Comparison of ENCODE assay signal across 5 cellular contexts in the genomic region with DNA sequence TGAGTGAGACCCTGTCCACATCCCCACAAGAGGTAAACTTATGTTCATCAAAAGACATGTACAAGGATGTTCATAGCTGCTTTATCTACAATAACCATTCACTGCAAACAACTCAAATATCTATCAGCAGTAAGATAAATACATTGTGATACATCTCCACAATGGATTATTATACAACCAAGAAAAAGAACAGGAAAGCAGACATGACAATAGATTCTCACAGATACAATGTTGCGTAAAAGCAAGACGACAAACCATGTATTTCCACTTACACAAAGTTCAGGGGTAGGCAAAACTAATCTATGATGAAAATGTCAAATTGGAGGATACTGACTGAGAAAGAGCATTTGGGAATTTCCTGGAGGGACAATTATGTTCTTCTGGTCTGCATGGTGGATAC. TPM values are rescaled to one million over a fixed set of nuclear protein-coding genes. Genes with fewer than 3 reads are reported as not detected.
DNase-seq lines count a peak whose midpoint lies in the region; ATAC-seq, FAIRE-seq and TF ChIP-seq lines count a peak whose summit lies in the region.
"Not testable (repeated sequence)": the region's sequence is repeated elsewhere in the genome, so short reads cannot be mapped to it uniquely, and the experiment has no call there.
"Had no signal": no experiment of that assay in that cellular context is flagged by ENCODE, and none has a peak within 500 bp of the region (broad histone marks: within the 10 kb centered on the region; RNA-seq: fewer than 3 reads in every experiment).

No MANE protein-coding gene starts in this region.

- not testable (repeated sequence) for FAIRE-seq in K562 (lab: Jason Lieb, UNC)

- not testable (repeated sequence) for H3K9me3 ChIP-seq in HEK293 (ENCODE audit: control insufficient read depth, insufficient read depth, low read depth, low read length); K562 (replicated peaks; ENCODE audit: control insufficient read depth, insufficient read depth, low read depth, low read length); neural progenitor cell (ENCODE audit: low read depth)

- in situ Hi-C loops in K562 (cut with MboI): not testable (repeated sequence)

- POLR2A ChIA-PET in HEK293 (lab: Yijun Ruan, JAX); K562 (lab: Yijun Ruan, JAX): not testable (repeated sequence)

- TF ChIP-seq EP300 in K562 (IDR thresholded peaks at IDR 0.05; ENCODE audit: low read length): not testable (repeated sequence)

- WGBS in K562 (ENCODE audit: insufficient coverage, low coverage, missing lambda C conversion rate): 20% methylated on average over 2 of the region's 2 CpGs

- intact Hi-C loops in K562 (cut with micrococcal nuclease): not testable (repeated sequence)

- not testable (repeated sequence) for H3K9ac ChIP-seq in K562 (ENCODE audit: insufficient read depth in 1 of 2, low read depth in 2 of 2, low read length in 2 of 2); neural progenitor cell

- not testable (repeated sequence) for H3K27ac ChIP-seq in HEK293 (ENCODE audit: extremely low read depth, low read depth, low read length); K562 (ENCODE audit: extremely low read depth, low read depth, low read length); neural progenitor cell

- not testable (repeated sequence) for TF ChIP-seq RAD21 in K562 (CRISPR knock-in tag; conservative IDR thresholded peaks at IDR 0.05 in 1 of 2, IDR thresholded peaks at IDR 0.05 in 1 of 2)

- ATAC-seq in K562: not testable (repeated sequence)

- H3K36me3 Mint-ChIP-seq in endothelial cell (ENCODE audit: low read depth, unreplicated experiment); neural progenitor cell: not testable (repeated sequence)

- H3F3A ChIP-seq in neural progenitor cell (ENCODE audit: low read depth): peaks cover 53% of the 10 kb centered on the region

- peak overlapping the region; percentile 32 for H3K27ac Mint-ChIP-seq in endothelial cell (ENCODE audit: unreplicated experiment)
- not testable (repeated sequence) for H3K27ac Mint-ChIP-seq in neural progenitor cell

- not testable (repeated sequence) for H3K79me2 ChIP-seq in K562 (ENCODE audit: control insufficient read depth, insufficient read depth, low read length); neural progenitor cell (ENCODE audit: low read depth)

- H3K27me3 Mint-ChIP-seq in endothelial cell (ENCODE audit: unreplicated experiment): peaks cover 14% of the 10 kb centered on the region
- H3K27me3 Mint-ChIP-seq in neural progenitor cell (ENCODE audit: insufficient read depth, low read depth): peaks cover 17% of the 10 kb centered on the region

- not testable (repeated sequence) for TF ChIP-seq POLR2A in K562 (conservative IDR thresholded peaks at IDR 0.05)

- H3K4me2 ChIP-seq in K562 (ENCODE audit: insufficient read depth, low read length); neural progenitor cell: not testable (repeated sequence)

- not testable (repeated sequence) for H3K27me3 ChIP-seq in K562 (ENCODE audit: control insufficient read depth in 2 of 2, insufficient read depth in 2 of 2, low read length in 2 of 2); neural progenitor cell

- not testable (repeated sequence) for DNase-seq in K562 (ENCODE audit: extremely low read depth in 1 of 4, low spot score in 3 of 4); endothelial cell (ENCODE audit: low spot score); neural progenitor cell (ENCODE audit: low spot score)

- H3K36me3 ChIP-seq in HEK293 (ENCODE audit: control insufficient read depth in 2 of 2, insufficient read depth in 1 of 2, low read length in 2 of 2); K562 (ENCODE audit: control insufficient read depth, insufficient read depth, low read length); neural progenitor cell: not testable (repeated sequence)

- not testable (repeated sequence) for H4K20me1 ChIP-seq in K562 (replicated peaks; ENCODE audit: control insufficient read depth, insufficient read depth, low read length); neural progenitor cell (ENCODE audit: low read depth)

- not testable (repeated sequence) for BruUV-seq in K562 (replicated peaks; lab: Mats Ljungman, UMichigan)

- not testable (repeated sequence) for H2AFZ ChIP-seq in K562 (ENCODE audit: low read depth, low read length); neural progenitor cell (replicated peaks)

- CTCF ChIA-PET in HEK293 (lab: Yijun Ruan, JAX); K562 (lab: Yijun Ruan, JAX; ENCODE audit: low intra/inter-chr PET ratio): not testable (repeated sequence)

- H3K9me3 Mint-ChIP-seq in endothelial cell (ENCODE audit: unreplicated experiment); neural progenitor cell: not testable (repeated sequence)

- H3K4me3 ChIP-seq in HEK293 (ENCODE audit: low read depth, low read length); K562; neural progenitor cell: not testable (repeated sequence)

- TF ChIP-seq CTCF in HEK293 (tag by site-specific recombination; IDR thresholded peaks at IDR 0.05); K562 (IDR thresholded peaks at IDR 0.05 in 2 of 3, conservative IDR thresholded peaks at IDR 0.05 in 1 of 3; ENCODE audit: insufficient read depth in 2 of 3, low read depth in 1 of 3, low read length in 3 of 3); endothelial cell (IDR thresholded peaks at IDR 0.05; ENCODE audit: unreplicated experiment); neural progenitor cell (IDR thresholded peaks at IDR 0.05): not testable (repeated sequence)

- H3K9me1 ChIP-seq in K562 (ENCODE audit: control insufficient read depth, insufficient read depth, low read length): not testable (repeated sequence)

- H3K4me1 ChIP-seq in HEK293 (ENCODE audit: control insufficient read depth, insufficient read depth, low read length); neural progenitor cell: not testable (repeated sequence)
- H3K4me1 ChIP-seq in K562 (replicated peaks in 1 of 2; ENCODE audit: control insufficient read depth in 2 of 2, insufficient read depth in 2 of 2, low read length in 2 of 2): peaks cover 0 to 17% of the 10 kb centered on the region in 2 experiments; a peak in 2 of 5 replicates

- peaks cover 14% of the 10 kb centered on the region for H3K4me1 Mint-ChIP-seq in endothelial cell (ENCODE audit: unreplicated experiment)
- peaks cover 46% of the 10 kb centered on the region for H3K4me1 Mint-ChIP-seq in neural progenitor cell

- peak overlapping the region; percentile 50 for H3K4me3 Mint-ChIP-seq in endothelial cell (ENCODE audit: unreplicated experiment)
- H3K4me3 Mint-ChIP-seq in neural progenitor cell: peak overlapping the region; percentile 2

TF ChIP-seq in HEK293, 187 proteins besides CTCF, POLR2A, EP300 and RAD21:
- TF ChIP-seq ZNF146 (tag by site-specific recombination; IDR thresholded peaks at IDR 0.05): peak; percentile 85

TF ChIP-seq in K562, 482 proteins besides CTCF, POLR2A, EP300 and RAD21:
- peak; percentile 54 for TF ChIP-seq ZNF146 (CRISPR knock-in tag; IDR thresholded peaks at IDR 0.05; ENCODE audit: unreplicated experiment)
TF ChIP-seq in K562: peak in this region for 1; not testable (repeated sequence) for 481.

RNA-seq across cellular contexts. Expression of a gene that starts 46.2 kb away (rescaled TPM):
- 52.8 and 150 TPM in 2 replicates for total RNA-seq in K562 (2011; cell fraction: chromatin; rRNA removed; ENCODE audit: low replicate concordance)
- total RNA-seq in K562 (2011; cell fraction: nucleolus; rRNA removed): 73.8 and 77.4 TPM in 2 replicates
- 64.1 and 80.0 TPM in 2 replicates for total RNA-seq in K562 (2011; cell fraction: nucleoplasm; rRNA removed)
- total RNA-seq in K562 (2014; rRNA removed) (10.9 TPM in 2 replicates), K562 (2014; rRNA removed; fragmentation: Illumina TruSeq; extraction: Trizol) (2.8 and 3.3 TPM in 2 replicates), K562 (2015; rRNA removed; fragmentation: Illumina TruSeq; extraction: Trizol) (6.7 and 7.6 TPM in 2 replicates), K562 (2021) (33.2 and 37.0 TPM in 2 replicates), endothelial cell (ENCODE audit: unreplicated experiment) (32.9 TPM), neural progenitor cell (ENCODE audit: low replicate concordance) (13.3 and 59.0 TPM in 2 replicates)
- polyA plus RNA-seq in K562 (2011; rRNA removed) (8.6 and 14.7 TPM in 2 replicates), K562 (2014; fragmentation: Illumina TruSeq; extraction: Trizol) (10.8 and 16.6 TPM in 2 replicates), K562 (2014; fragmentation: Nextera tagmentation; extraction: Ambion mirVana) (under 1 TPM; 0.14 to 0.27 TPM), K562 (2014; rRNA removed) (12.6 and 20.3 TPM in 2 replicates)
- 10.0 and 19.9 TPM in 2 replicates for polyA plus RNA-seq in K562 (2011; cell fraction: cytosol; rRNA removed)
- polyA plus RNA-seq in K562 (2011; cell fraction: nucleus; rRNA removed): 50.7 and 75.0 TPM in 2 replicates
- 12.4 and 16.3 TPM in 2 replicates for polyA plus RNA-seq in K562 (2012)
- polyA minus RNA-seq in K562 (2011; rRNA and poly(A)+ RNA removed): 9.3 and 13.3 TPM in 2 replicates
- 31.3 and 46.7 TPM in 2 replicates for polyA minus RNA-seq in K562 (2011; cell fraction: cytosol; rRNA and poly(A)+ RNA removed)
- 17.5 and 24.1 TPM in 2 replicates for polyA minus RNA-seq in K562 (2011; cell fraction: nucleus; rRNA and poly(A)+ RNA removed)
- polyA plus RNA-seq: CD14-positive monocyte had no signal
